In the genomic region with DNA sequence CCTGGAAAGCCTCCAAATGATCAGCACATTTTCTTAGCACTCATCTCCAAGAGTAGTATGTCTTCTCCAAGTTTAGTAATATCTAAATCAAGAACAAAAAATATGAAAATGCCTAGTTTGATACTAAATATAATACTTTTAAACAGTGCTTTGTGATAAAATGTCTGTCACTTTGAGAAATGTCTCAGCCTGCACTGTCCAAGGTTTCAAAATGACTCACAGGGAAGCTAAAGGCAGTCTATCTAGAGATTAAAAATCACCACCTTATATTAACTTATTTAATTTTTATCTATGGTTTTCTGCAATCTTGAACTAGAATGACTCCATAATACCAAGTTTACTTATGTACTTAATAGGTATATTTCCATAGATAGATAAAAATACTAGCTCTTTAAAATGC, we compare ENCODE assay signal across 28 cellular contexts.
"Had no signal": no experiment of that assay in that cellular context is flagged by ENCODE, and none has a peak within 500 bp of the region (broad histone marks: within the 10 kb centered on the region; RNA-seq: fewer than 3 reads in every experiment).

No MANE protein-coding gene starts in this region.

- ATAC-seq: natural killer cell; psoas muscle; right lobe of liver; stimulated activated naive B cell treated with anti-CD40 and anti-IgM and Interleukin-4, amounts not matched to agents 10 μg/mL and 1 μg/mL and 100 μg/mL, for 72 hours; stimulated activated naive CD8-positive, alpha-beta T cell treated with anti-CD3 and anti-CD28 coated beads, Interleukin-15, Interleukin-2, amounts not matched to agents 100 U/mL and 50 U/mL, for 24 hours had no signal

- H3K27ac ChIP-seq: left ventricle myocardium inferior, neural progenitor cell, neutrophil, parathyroid adenoma, psoas muscle, right atrium auricular region, right lobe of liver, stomach, testis, thyroid gland, transverse colon, upper lobe of left lung, vagina had no signal

- H3K79me2 ChIP-seq: parathyroid adenoma had no signal

- H3K36me3 ChIP-seq: left ventricle myocardium inferior, neural progenitor cell, neutrophil, right atrium auricular region, right lobe of liver, stomach, thyroid gland, transverse colon, upper lobe of left lung, vagina had no signal

- H2AFZ ChIP-seq: neural progenitor cell, parathyroid adenoma had no signal

- DNase-seq: islet precursor cell; left ventricle myocardium inferior; mesendoderm; naive B cell; natural killer cell; nephron progenitor cell; occipital lobe; psoas muscle; right lobe of liver; stimulated activated CD4-positive, alpha-beta T cell treated with anti-CD3 and anti-CD28 coated beads, Interleukin-12 subunit alpha, Interleukin-12 subunit beta, amount 100 ng/mL, for 4 hours; stimulated activated CD4-positive, alpha-beta T cell treated with anti-CD3 and anti-CD28 coated beads, Interleukin-15, amount 100 ng/mL, for 24 hours; stimulated activated CD4-positive, alpha-beta T cell treated with anti-CD3 and anti-CD28 coated beads, Interleukin-2, amount 100 ng/mL, for 24 hours; stimulated activated CD4-positive, alpha-beta T cell treated with anti-CD3 and anti-CD28 coated beads, Interleukin-4, amount 100 ng/mL, for 1 hour; stimulated activated naive B cell treated with anti-CD40 and anti-IgM and Interleukin-4, amounts not matched to agents 10 μg/mL and 1 μg/mL and 100 μg/mL, for 72 hours; stimulated activated naive CD8-positive, alpha-beta T cell treated with anti-CD3 and anti-CD28 coated beads, Interleukin-15, Interleukin-2, amounts not matched to agents 100 U/mL and 50 U/mL, for 24 hours; stomach; testis; thyroid gland; transverse colon; upper lobe of left lung had no signal

- H3K27me3 ChIP-seq: neural progenitor cell, neutrophil, right atrium auricular region, right lobe of liver, stomach, testis, thyroid gland, transverse colon, upper lobe of left lung, vagina had no signal

- H3K9ac ChIP-seq: neural progenitor cell, parathyroid adenoma had no signal

- H3K9me3 ChIP-seq: left ventricle myocardium inferior, neutrophil, psoas muscle, right atrium auricular region, stomach, testis, thyroid gland, transverse colon, upper lobe of left lung, vagina had no signal

- H3K4me1 ChIP-seq: left ventricle myocardium inferior, parathyroid adenoma, psoas muscle, right atrium auricular region, right lobe of liver, testis, upper lobe of left lung, vagina had no signal

- H3K27me3 Mint-ChIP-seq: naive B cell; stimulated activated naive B cell treated with anti-CD40 and anti-IgM and Interleukin-4, amounts not matched to agents 10 μg/mL and 1 μg/mL and 100 μg/mL, for 72 hours had no signal

- H3K4me2 ChIP-seq: neural progenitor cell, smooth muscle cell had no signal

- H3K27ac Mint-ChIP-seq: mesothelial cell of epicardium; naive B cell; natural killer cell; nephron progenitor cell; neural progenitor cell; stimulated activated naive B cell treated with anti-CD40 and anti-IgM and Interleukin-4, amounts not matched to agents 10 μg/mL and 1 μg/mL and 100 μg/mL, for 72 hours had no signal

- H3K4me1 Mint-ChIP-seq: naive B cell; nephron progenitor cell; neural progenitor cell; stimulated activated naive B cell treated with anti-CD40 and anti-IgM and Interleukin-4, amounts not matched to agents 10 μg/mL and 1 μg/mL and 100 μg/mL, for 72 hours had no signal

- H3K4me3 Mint-ChIP-seq: mesothelial cell of epicardium; naive B cell; natural killer cell; nephron progenitor cell; neural progenitor cell; stimulated activated naive B cell treated with anti-CD40 and anti-IgM and Interleukin-4, amounts not matched to agents 10 μg/mL and 1 μg/mL and 100 μg/mL, for 72 hours had no signal

- H3K4me3 ChIP-seq: left ventricle myocardium inferior, lung, neural progenitor cell, psoas muscle, right atrium auricular region, right lobe of liver, smooth muscle cell, stomach, testis, thyroid gland, transverse colon, upper lobe of left lung, vagina had no signal

- H3K9me3 Mint-ChIP-seq: nephron progenitor cell, neural progenitor cell had no signal

- H3K36me3 Mint-ChIP-seq: mesothelial cell of epicardium; naive B cell; neural progenitor cell; stimulated activated naive B cell treated with anti-CD40 and anti-IgM and Interleukin-4, amounts not matched to agents 10 μg/mL and 1 μg/mL and 100 μg/mL, for 72 hours had no signal
